1 cellular context compared by ENCODE assay signal in the genomic region with DNA sequence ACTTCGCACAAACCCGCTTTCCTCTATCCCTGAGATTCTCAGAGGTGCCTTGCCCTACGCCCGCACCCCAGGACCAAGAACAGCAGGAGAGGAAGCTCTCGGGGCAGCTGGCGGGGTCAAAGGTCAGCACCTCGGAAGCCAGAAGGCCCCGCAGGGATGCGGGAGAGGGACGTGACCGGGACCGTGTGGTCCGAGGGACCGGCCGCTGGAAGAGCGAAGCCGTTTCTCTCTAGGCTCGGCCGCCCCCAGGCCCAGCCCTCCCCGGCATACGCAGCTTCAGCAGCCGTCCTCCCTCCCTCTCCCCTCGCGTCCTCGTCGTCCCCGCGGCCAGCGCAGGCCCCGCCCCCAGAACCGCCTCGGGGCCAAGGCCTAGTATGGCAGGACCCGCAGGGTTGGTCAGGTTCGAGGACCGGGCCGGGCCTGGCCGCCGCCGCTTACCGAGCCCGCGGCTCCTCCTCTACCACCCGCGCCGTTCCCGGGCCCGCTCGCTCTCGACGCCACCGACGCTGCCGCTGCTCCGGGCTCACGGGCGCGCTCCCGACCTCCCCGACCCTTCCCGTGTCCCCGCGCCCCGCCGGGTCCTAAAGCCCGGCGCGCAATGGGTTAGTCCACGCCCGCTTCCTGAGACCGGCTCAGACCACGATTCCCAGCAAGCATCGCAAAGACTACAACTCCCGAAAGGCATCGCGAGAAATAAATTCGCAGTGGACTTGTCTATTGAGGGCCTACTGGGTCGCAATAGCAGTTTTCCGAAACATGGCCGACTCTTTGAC.
A peak's percentile ranks its signal among the peaks of the same experiment; 100 is the strongest.
TF ChIP-seq lines count a peak whose summit lies in the region.

A gene with protein sequence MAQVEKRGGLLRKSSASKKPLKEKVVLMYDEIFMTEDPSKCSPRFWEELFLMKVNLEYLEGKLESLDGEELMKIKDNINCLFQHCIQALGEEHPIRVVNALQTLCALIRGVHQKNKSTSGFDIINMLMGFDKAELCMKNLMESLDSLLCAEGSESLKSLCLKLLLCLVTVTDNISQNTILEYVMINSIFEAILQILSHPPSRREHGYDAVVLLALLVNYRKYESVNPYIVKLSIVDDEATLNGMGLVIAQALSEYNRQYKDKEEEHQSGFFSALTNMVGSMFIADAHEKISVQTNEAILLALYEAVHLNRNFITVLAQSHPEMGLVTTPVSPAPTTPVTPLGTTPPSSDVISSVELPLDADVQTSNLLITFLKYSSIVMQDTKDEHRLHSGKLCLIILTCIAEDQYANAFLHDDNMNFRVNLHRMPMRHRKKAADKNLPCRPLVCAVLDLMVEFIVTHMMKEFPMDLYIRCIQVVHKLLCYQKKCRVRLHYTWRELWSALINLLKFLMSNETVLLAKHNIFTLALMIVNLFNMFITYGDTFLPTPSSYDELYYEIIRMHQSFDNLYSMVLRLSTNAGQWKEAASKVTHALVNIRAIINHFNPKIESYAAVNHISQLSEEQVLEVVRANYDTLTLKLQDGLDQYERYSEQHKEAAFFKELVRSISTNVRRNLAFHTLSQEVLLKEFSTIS (minus strand): TSS at position 527 of the 773 bp plus-strand sequence. CDS start 16,059 bp downstream, outside the sequence.

TF ChIP-seq in WTC11, 78 proteins besides CTCF, POLR2A, EP300 and RAD21 (continued from another document and continues in another):
- TF ChIP-seq, protein P1, sequence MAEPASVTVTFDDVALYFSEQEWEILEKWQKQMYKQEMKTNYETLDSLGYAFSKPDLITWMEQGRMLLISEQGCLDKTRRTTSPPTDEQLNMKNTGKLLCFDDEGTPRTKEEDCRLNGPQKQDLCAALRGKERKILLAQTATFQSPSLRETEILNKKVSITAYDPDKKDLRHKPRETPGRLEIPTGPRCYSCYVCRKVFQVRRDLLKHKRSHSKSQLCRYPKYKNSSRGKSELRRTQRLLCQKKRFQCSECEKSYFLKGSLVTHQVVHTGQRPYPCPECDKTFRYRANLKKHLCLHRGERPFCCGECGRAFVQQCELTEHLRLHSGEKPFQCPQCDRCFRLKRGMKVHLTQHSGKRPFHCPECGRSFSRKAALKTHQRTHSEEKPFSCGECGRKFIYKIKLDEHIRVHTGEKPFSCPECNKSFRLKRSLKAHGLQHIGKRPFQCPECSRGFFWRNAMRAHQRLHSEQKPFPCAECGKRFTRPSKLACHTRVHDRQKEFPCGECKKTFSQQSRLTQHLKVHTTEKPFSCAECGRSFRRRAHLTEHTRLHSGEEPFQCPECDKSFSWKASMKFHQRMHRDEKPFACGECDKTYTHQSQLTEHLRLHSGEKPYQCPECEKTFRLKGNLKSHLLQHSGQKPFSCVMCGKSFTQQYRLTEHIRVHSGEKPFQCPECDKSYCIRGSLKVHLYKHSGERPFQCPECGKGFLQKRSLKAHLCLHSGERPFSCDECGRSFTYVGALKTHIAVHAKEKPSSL (CRISPR knock-in tag; conservative IDR thresholded peaks at IDR 0.05) = no peak
- TF ChIP-seq HMGA2 (CRISPR knock-in tag; IDR thresholded peaks at IDR 0.05) = no peak
- no peak for TF ChIP-seq ZNF138 (CRISPR knock-in tag; conservative IDR thresholded peaks at IDR 0.05)
- TF ChIP-seq MXD4 (CRISPR knock-in tag; IDR thresholded peaks at IDR 0.05; ENCODE audit: borderline replicate concordance) = no peak
- TF ChIP-seq, protein P2, sequence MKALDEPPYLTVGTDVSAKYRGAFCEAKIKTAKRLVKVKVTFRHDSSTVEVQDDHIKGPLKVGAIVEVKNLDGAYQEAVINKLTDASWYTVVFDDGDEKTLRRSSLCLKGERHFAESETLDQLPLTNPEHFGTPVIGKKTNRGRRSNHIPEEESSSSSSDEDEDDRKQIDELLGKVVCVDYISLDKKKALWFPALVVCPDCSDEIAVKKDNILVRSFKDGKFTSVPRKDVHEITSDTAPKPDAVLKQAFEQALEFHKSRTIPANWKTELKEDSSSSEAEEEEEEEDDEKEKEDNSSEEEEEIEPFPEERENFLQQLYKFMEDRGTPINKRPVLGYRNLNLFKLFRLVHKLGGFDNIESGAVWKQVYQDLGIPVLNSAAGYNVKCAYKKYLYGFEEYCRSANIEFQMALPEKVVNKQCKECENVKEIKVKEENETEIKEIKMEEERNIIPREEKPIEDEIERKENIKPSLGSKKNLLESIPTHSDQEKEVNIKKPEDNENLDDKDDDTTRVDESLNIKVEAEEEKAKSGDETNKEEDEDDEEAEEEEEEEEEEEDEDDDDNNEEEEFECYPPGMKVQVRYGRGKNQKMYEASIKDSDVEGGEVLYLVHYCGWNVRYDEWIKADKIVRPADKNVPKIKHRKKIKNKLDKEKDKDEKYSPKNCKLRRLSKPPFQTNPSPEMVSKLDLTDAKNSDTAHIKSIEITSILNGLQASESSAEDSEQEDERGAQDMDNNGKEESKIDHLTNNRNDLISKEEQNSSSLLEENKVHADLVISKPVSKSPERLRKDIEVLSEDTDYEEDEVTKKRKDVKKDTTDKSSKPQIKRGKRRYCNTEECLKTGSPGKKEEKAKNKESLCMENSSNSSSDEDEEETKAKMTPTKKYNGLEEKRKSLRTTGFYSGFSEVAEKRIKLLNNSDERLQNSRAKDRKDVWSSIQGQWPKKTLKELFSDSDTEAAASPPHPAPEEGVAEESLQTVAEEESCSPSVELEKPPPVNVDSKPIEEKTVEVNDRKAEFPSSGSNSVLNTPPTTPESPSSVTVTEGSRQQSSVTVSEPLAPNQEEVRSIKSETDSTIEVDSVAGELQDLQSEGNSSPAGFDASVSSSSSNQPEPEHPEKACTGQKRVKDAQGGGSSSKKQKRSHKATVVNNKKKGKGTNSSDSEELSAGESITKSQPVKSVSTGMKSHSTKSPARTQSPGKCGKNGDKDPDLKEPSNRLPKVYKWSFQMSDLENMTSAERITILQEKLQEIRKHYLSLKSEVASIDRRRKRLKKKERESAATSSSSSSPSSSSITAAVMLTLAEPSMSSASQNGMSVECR (CRISPR knock-in tag; IDR thresholded peaks at IDR 0.05; ENCODE audit: borderline replicate concordance) = peak; percentile 69; the same call in 1 of the 2 replicates
- TF ChIP-seq, protein P3, sequence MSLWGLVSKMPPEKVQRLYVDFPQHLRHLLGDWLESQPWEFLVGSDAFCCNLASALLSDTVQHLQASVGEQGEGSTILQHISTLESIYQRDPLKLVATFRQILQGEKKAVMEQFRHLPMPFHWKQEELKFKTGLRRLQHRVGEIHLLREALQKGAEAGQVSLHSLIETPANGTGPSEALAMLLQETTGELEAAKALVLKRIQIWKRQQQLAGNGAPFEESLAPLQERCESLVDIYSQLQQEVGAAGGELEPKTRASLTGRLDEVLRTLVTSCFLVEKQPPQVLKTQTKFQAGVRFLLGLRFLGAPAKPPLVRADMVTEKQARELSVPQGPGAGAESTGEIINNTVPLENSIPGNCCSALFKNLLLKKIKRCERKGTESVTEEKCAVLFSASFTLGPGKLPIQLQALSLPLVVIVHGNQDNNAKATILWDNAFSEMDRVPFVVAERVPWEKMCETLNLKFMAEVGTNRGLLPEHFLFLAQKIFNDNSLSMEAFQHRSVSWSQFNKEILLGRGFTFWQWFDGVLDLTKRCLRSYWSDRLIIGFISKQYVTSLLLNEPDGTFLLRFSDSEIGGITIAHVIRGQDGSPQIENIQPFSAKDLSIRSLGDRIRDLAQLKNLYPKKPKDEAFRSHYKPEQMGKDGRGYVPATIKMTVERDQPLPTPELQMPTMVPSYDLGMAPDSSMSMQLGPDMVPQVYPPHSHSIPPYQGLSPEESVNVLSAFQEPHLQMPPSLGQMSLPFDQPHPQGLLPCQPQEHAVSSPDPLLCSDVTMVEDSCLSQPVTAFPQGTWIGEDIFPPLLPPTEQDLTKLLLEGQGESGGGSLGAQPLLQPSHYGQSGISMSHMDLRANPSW (CRISPR knock-in tag; conservative IDR thresholded peaks at IDR 0.05; ENCODE audit: low read depth) = no peak
- TF ChIP-seq, protein P4, sequence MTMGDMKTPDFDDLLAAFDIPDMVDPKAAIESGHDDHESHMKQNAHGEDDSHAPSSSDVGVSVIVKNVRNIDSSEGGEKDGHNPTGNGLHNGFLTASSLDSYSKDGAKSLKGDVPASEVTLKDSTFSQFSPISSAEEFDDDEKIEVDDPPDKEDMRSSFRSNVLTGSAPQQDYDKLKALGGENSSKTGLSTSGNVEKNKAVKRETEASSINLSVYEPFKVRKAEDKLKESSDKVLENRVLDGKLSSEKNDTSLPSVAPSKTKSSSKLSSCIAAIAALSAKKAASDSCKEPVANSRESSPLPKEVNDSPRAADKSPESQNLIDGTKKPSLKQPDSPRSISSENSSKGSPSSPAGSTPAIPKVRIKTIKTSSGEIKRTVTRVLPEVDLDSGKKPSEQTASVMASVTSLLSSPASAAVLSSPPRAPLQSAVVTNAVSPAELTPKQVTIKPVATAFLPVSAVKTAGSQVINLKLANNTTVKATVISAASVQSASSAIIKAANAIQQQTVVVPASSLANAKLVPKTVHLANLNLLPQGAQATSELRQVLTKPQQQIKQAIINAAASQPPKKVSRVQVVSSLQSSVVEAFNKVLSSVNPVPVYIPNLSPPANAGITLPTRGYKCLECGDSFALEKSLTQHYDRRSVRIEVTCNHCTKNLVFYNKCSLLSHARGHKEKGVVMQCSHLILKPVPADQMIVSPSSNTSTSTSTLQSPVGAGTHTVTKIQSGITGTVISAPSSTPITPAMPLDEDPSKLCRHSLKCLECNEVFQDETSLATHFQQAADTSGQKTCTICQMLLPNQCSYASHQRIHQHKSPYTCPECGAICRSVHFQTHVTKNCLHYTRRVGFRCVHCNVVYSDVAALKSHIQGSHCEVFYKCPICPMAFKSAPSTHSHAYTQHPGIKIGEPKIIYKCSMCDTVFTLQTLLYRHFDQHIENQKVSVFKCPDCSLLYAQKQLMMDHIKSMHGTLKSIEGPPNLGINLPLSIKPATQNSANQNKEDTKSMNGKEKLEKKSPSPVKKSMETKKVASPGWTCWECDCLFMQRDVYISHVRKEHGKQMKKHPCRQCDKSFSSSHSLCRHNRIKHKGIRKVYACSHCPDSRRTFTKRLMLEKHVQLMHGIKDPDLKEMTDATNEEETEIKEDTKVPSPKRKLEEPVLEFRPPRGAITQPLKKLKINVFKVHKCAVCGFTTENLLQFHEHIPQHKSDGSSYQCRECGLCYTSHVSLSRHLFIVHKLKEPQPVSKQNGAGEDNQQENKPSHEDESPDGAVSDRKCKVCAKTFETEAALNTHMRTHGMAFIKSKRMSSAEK (CRISPR knock-in tag; IDR thresholded peaks at IDR 0.05; ENCODE audit: borderline replicate concordance) = no peak
- TF ChIP-seq, protein P5, sequence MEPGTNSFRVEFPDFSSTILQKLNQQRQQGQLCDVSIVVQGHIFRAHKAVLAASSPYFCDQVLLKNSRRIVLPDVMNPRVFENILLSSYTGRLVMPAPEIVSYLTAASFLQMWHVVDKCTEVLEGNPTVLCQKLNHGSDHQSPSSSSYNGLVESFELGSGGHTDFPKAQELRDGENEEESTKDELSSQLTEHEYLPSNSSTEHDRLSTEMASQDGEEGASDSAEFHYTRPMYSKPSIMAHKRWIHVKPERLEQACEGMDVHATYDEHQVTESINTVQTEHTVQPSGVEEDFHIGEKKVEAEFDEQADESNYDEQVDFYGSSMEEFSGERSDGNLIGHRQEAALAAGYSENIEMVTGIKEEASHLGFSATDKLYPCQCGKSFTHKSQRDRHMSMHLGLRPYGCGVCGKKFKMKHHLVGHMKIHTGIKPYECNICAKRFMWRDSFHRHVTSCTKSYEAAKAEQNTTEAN (CRISPR knock-in tag; IDR thresholded peaks at IDR 0.05) = peak; percentile 92
- TF ChIP-seq, protein P6, sequence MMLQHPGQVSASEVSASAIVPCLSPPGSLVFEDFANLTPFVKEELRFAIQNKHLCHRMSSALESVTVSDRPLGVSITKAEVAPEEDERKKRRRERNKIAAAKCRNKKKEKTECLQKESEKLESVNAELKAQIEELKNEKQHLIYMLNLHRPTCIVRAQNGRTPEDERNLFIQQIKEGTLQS (CRISPR knock-in tag; conservative IDR thresholded peaks at IDR 0.05) = no peak
- TF ChIP-seq ZNF317 (CRISPR knock-in tag; IDR thresholded peaks at IDR 0.05; ENCODE audit: borderline replicate concordance, low read depth) = no peak; the same call in 1 of the 2 replicates
- TF ChIP-seq, protein P7, sequence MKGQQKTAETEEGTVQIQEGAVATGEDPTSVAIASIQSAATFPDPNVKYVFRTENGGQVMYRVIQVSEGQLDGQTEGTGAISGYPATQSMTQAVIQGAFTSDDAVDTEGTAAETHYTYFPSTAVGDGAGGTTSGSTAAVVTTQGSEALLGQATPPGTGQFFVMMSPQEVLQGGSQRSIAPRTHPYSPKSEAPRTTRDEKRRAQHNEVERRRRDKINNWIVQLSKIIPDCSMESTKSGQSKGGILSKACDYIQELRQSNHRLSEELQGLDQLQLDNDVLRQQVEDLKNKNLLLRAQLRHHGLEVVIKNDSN (CRISPR knock-in tag; IDR thresholded peaks at IDR 0.05) = no peak
- TF ChIP-seq NR2C2 (CRISPR knock-in tag; IDR thresholded peaks at IDR 0.05) = peak; percentile 66
- TF ChIP-seq, protein P8, sequence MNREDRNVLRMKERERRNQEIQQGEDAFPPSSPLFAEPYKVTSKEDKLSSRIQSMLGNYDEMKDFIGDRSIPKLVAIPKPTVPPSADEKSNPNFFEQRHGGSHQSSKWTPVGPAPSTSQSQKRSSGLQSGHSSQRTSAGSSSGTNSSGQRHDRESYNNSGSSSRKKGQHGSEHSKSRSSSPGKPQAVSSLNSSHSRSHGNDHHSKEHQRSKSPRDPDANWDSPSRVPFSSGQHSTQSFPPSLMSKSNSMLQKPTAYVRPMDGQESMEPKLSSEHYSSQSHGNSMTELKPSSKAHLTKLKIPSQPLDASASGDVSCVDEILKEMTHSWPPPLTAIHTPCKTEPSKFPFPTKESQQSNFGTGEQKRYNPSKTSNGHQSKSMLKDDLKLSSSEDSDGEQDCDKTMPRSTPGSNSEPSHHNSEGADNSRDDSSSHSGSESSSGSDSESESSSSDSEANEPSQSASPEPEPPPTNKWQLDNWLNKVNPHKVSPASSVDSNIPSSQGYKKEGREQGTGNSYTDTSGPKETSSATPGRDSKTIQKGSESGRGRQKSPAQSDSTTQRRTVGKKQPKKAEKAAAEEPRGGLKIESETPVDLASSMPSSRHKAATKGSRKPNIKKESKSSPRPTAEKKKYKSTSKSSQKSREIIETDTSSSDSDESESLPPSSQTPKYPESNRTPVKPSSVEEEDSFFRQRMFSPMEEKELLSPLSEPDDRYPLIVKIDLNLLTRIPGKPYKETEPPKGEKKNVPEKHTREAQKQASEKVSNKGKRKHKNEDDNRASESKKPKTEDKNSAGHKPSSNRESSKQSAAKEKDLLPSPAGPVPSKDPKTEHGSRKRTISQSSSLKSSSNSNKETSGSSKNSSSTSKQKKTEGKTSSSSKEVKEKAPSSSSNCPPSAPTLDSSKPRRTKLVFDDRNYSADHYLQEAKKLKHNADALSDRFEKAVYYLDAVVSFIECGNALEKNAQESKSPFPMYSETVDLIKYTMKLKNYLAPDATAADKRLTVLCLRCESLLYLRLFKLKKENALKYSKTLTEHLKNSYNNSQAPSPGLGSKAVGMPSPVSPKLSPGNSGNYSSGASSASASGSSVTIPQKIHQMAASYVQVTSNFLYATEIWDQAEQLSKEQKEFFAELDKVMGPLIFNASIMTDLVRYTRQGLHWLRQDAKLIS (CRISPR knock-in tag; IDR thresholded peaks at IDR 0.05; ENCODE audit: borderline replicate concordance) = no peak
- TF ChIP-seq NR3C1 (CRISPR knock-in tag; conservative IDR thresholded peaks at IDR 0.05; ENCODE audit: low read depth) = no peak
- no peak for TF ChIP-seq FOXJ3 (CRISPR knock-in tag; IDR thresholded peaks at IDR 0.05; ENCODE audit: borderline replicate concordance)
- TF ChIP-seq, protein P9, sequence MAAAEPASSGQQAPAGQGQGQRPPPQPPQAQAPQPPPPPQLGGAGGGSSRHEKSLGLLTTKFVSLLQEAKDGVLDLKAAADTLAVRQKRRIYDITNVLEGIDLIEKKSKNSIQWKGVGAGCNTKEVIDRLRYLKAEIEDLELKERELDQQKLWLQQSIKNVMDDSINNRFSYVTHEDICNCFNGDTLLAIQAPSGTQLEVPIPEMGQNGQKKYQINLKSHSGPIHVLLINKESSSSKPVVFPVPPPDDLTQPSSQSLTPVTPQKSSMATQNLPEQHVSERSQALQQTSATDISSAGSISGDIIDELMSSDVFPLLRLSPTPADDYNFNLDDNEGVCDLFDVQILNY (CRISPR knock-in tag; IDR thresholded peaks at IDR 0.05) = peak; percentile 80
- TF ChIP-seq ZNF416 (CRISPR knock-in tag; IDR thresholded peaks at IDR 0.05) = no peak
- no peak; the same call in 1 of the 2 replicates for TF ChIP-seq CREB1 (CRISPR knock-in tag; IDR thresholded peaks at IDR 0.05)
- TF ChIP-seq PRRX2 (CRISPR knock-in tag; IDR thresholded peaks at IDR 0.05) = 0 out of 2 replicates have a peak, but pooled peaks have one; percentile 64
- TF ChIP-seq ESRRA (CRISPR knock-in tag; IDR thresholded peaks at IDR 0.05; ENCODE audit: borderline replicate concordance) = no peak
- no peak for TF ChIP-seq SMAD4 (CRISPR knock-in tag; IDR thresholded peaks at IDR 0.05)
- TF ChIP-seq ETV6 (CRISPR knock-in tag; IDR thresholded peaks at IDR 0.05) = no peak
